Comparison of ENCODE assay signal across 7 cellular contexts in the genomic region with DNA sequence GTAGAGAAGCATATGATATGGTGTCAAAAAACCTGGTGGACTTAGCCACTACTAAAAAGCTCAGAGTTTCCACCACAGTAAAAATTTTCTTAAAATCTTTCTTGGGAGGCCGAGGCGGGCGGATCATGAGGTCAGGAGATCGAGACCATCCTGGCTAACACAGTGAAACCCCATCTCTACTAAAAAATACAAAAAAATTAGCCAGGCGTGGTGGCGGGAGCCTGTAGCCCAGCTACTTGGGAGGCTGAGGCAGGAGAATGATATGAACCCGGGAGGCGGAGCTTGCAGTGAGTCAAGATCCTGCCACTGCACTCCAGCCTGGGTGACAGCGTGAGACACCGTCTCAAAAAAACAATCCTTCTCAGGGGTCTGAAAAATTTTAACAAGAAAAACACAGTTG.
DNase-seq lines count a peak whose midpoint lies in the region; ATAC-seq, FAIRE-seq and TF ChIP-seq lines count a peak whose summit lies in the region.
"Not testable (repeated sequence)": the region's sequence is repeated elsewhere in the genome, so short reads cannot be mapped to it uniquely, and the experiment has no call there.

No MANE protein-coding gene starts in this region.

- peaks cover 37% of the 10 kb centered on the region for H4K20me1 ChIP-seq in KMS-11 (ENCODE audit: insufficient read depth)
- H4K20me1 ChIP-seq in OCI-LY7 (ENCODE audit: insufficient read depth, low read length); mammary epithelial cell (ENCODE audit: insufficient read depth, low read length); keratinocyte (ENCODE audit: control insufficient read depth, extremely low read depth, insufficient read depth, low read length): not testable (repeated sequence)

- H3K9me3 ChIP-seq in CD4-positive, CD25-positive, alpha-beta regulatory T cell (ENCODE audit: control insufficient read depth in 2 of 2, low read length in 2 of 2); OCI-LY7 (ENCODE audit: low read length); mammary epithelial cell (replicated peaks; ENCODE audit: insufficient read depth, low read length); keratinocyte (ENCODE audit: control insufficient read depth, low read depth, low read length): not testable (repeated sequence)

- peaks cover 62 to 86% (median 72%) of the 10 kb centered on the region in 4 donors for H3K4me1 Mint-ChIP-seq in CD4-positive, CD25-positive, alpha-beta regulatory T cell
- H3K4me1 Mint-ChIP-seq in activated CD4-positive, alpha-beta T cell treated with anti-CD3 and anti-CD28 coated beads, Interleukin-2, amount 10 ng/mL, durations not matched to agents 7 days and 5 days, result peaks cover 67% of the 10 kb centered on the region
- peaks cover 76% of the 10 kb centered on the region for H3K4me1 Mint-ChIP-seq in osteocyte (ENCODE audit: unreplicated experiment)

- H3K27me3 ChIP-seq in CD4-positive, CD25-positive, alpha-beta regulatory T cell (ENCODE audit: control insufficient read depth, insufficient read depth, low read length); KMS-11 (ENCODE audit: insufficient read depth, low read depth); mammary epithelial cell (ENCODE audit: insufficient read depth, low read length); keratinocyte (ENCODE audit: control insufficient read depth, extremely low read depth, insufficient read depth, low read length): not testable (repeated sequence)

- peak overlapping the region; percentile 77 for H3K27ac ChIP-seq in CD4-positive, CD25-positive, alpha-beta regulatory T cell (ENCODE audit: insufficient read depth, low read length, poor library complexity, severe bottlenecking)
- not testable (repeated sequence) for H3K27ac ChIP-seq in KMS-11; keratinocyte (ENCODE audit: control insufficient read depth, insufficient read depth, low read length)
- H3K27ac ChIP-seq in OCI-LY7 (ENCODE audit: low read depth, low read length, poor library complexity, severe bottlenecking) (peak overlapping the region; percentile 97), mammary epithelial cell (ENCODE audit: insufficient read depth, low read depth, low read length) (peak overlapping the region; percentile 37)

- H3K27ac Mint-ChIP-seq in CD4-positive, CD25-positive, alpha-beta regulatory T cell, result not testable (repeated sequence)
- H3K27ac Mint-ChIP-seq in activated CD4-positive, alpha-beta T cell treated with anti-CD3 and anti-CD28 coated beads, Interleukin-2, amount 10 ng/mL, durations not matched to agents 7 days and 5 days, result peak overlapping the region; percentile 32
- H3K27ac Mint-ChIP-seq in osteocyte (ENCODE audit: unreplicated experiment), result peak overlapping the region; percentile 50

- H3K36me3 ChIP-seq in CD4-positive, CD25-positive, alpha-beta regulatory T cell (ENCODE audit: control insufficient read depth, insufficient read depth, low read length); KMS-11 (ENCODE audit: insufficient read depth); mammary epithelial cell (ENCODE audit: insufficient read depth, low read length); keratinocyte (ENCODE audit: control insufficient read depth in 2 of 2, extremely low read depth in 1 of 2, insufficient read depth in 2 of 2, low read length in 2 of 2): not testable (repeated sequence)
- H3K36me3 ChIP-seq in OCI-LY7 (ENCODE audit: insufficient read depth, low read length), result peaks cover 12% of the 10 kb centered on the region

- not testable (repeated sequence) for H2AFZ ChIP-seq in KMS-11 (ENCODE audit: low read depth); OCI-LY7 (ENCODE audit: low read length); mammary epithelial cell (ENCODE audit: low read depth, low read length); keratinocyte (ENCODE audit: control insufficient read depth, low read length)

- H3K4me3 ChIP-seq in CD4-positive, CD25-positive, alpha-beta regulatory T cell (ENCODE audit: low read depth, low read length), result peak overlapping the region; percentile 78
- not testable (repeated sequence) for H3K4me3 ChIP-seq in KMS-11 (IDR thresholded peaks at IDR 0.05; ENCODE audit: insufficient read depth, low read depth, low read length); OCI-LY7 (ENCODE audit: low read depth, low read length, poor library complexity, severe bottlenecking)
- H3K4me3 ChIP-seq in mammary epithelial cell (replicated peaks in 1 of 3; ENCODE audit: insufficient read depth in 1 of 3, low read depth in 2 of 3, low read length in 3 of 3) (peak overlapping the region in 1 of 3 experiments; percentile 13), keratinocyte (ENCODE audit: control insufficient read depth in 2 of 3, extremely low read depth in 1 of 3, insufficient read depth in 2 of 3, low read depth in 1 of 3, low read length in 3 of 3) (peak overlapping the region in 1 of 3 experiments; percentile 24)

- CTCF ChIA-PET in OCI-LY7 (lab: Charles Lee; ENCODE audit: unreplicated experiment); mammary epithelial cell (lab: Charles Lee; ENCODE audit: low non-redundant PET): not testable (repeated sequence)
- CTCF ChIA-PET in activated CD4-positive, alpha-beta T cell treated with anti-CD3 and anti-CD28 coated beads, Interleukin-2, amount 10 ng/mL, durations not matched to agents 7 days and 5 days (lab: Charles Lee), result interaction anchor here (0.7 kb wide), 1 partner anchor 182 kb away, joined by 3 read pairs; no protein-coding TSS in a partner anchor

- FAIRE-seq in keratinocyte (lab: Jason Lieb, UNC), result not testable (repeated sequence)

- in situ Hi-C loops in mammary epithelial cell (cut with MboI; ENCODE audit: low sequenced_read_pairs in 2 of 2), result not testable (repeated sequence)

- H3K4me3 Mint-ChIP-seq in CD4-positive, CD25-positive, alpha-beta regulatory T cell, result peak overlapping the region in 1 of 4 donors; percentile 28
- not testable (repeated sequence) for H3K4me3 Mint-ChIP-seq in activated CD4-positive, alpha-beta T cell treated with anti-CD3 and anti-CD28 coated beads, Interleukin-2, amount 10 ng/mL, durations not matched to agents 7 days and 5 days; osteocyte (ENCODE audit: unreplicated experiment)

- not testable (repeated sequence) for H3K9me2 ChIP-seq in OCI-LY7 (ENCODE audit: insufficient read depth, low read length)

- not testable (repeated sequence) for H3K9me3 Mint-ChIP-seq in CD4-positive, CD25-positive, alpha-beta regulatory T cell; activated CD4-positive, alpha-beta T cell treated with anti-CD3 and anti-CD28 coated beads, Interleukin-2, amount 10 ng/mL, durations not matched to agents 7 days and 5 days; osteocyte (ENCODE audit: unreplicated experiment)

- intact Hi-C loops in OCI-LY7 (cut with micrococcal nuclease; ENCODE audit: unreplicated experiment), result loop anchor here (5.0 kb wide), 1 partner anchor 220 kb away; no protein-coding TSS in a partner anchor
- intact Hi-C loops in mammary epithelial cell (cut with micrococcal nuclease), result not testable (repeated sequence)

- not testable (repeated sequence) for DNase-seq in CD4-positive, CD25-positive, alpha-beta regulatory T cell; OCI-LY7 (ENCODE audit: low spot score); activated CD4-positive, alpha-beta T cell treated with anti-CD3 and anti-CD28 coated beads, Interleukin-2, amount 10 ng/mL, durations not matched to agents 7 days and 5 days; mammary epithelial cell; keratinocyte (ENCODE audit: low read depth, low spot score); osteocyte (ENCODE audit: extremely low spot score, unreplicated experiment)

- H3K9me1 ChIP-seq in keratinocyte (ENCODE audit: control insufficient read depth, extremely low read depth, insufficient read depth, low read length), result not testable (repeated sequence)

- peaks cover 80% of the 10 kb centered on the region for H3K79me2 ChIP-seq in KMS-11 (ENCODE audit: insufficient read depth, low read depth)
- H3K79me2 ChIP-seq in OCI-LY7 (ENCODE audit: insufficient read depth, low read depth, low read length), result peaks cover 100% of the 10 kb centered on the region
- H3K79me2 ChIP-seq in mammary epithelial cell (ENCODE audit: insufficient read depth, low read length), result peaks cover 94% of the 10 kb centered on the region
- peaks cover 88% of the 10 kb centered on the region for H3K79me2 ChIP-seq in keratinocyte (ENCODE audit: control insufficient read depth, insufficient read depth, low read length)

- TF ChIP-seq CTCF in KMS-11 (conservative IDR thresholded peaks at IDR 0.05; ENCODE audit: low read depth, low read length); OCI-LY7 (conservative IDR thresholded peaks at IDR 0.05; ENCODE audit: low read length); mammary epithelial cell (conservative IDR thresholded peaks at IDR 0.05 in 1 of 2, IDR thresholded peaks at IDR 0.05 in 1 of 2; ENCODE audit: extremely low read depth in 1 of 2, insufficient read depth in 1 of 2, low read depth in 1 of 2, low read length in 2 of 2); keratinocyte (optimal IDR thresholded peaks at IDR 0.05 in 1 of 3, IDR thresholded peaks at IDR 0.05 in 1 of 3, conservative IDR thresholded peaks at IDR 0.05 in 1 of 3; ENCODE audit: extremely low read depth in 1 of 3, insufficient read depth in 2 of 3, low read length in 3 of 3); osteocyte (IDR thresholded peaks at IDR 0.05): not testable (repeated sequence)

- ATAC-seq in CD4-positive, CD25-positive, alpha-beta regulatory T cell (ENCODE audit: low read depth in 2 of 2), result not testable (repeated sequence)

- 98% methylated on average over 10 of the region's 10 CpGs for WGBS in mammary epithelial cell (ENCODE audit: low coverage, missing lambda C conversion rate)

- H3K9ac ChIP-seq in KMS-11; mammary epithelial cell (ENCODE audit: insufficient read depth, low read length); keratinocyte (ENCODE audit: control insufficient read depth, extremely low read depth, insufficient read depth, low read length): not testable (repeated sequence)

- not testable (repeated sequence) for BruUV-seq in OCI-LY7 (replicated peaks; lab: Mats Ljungman, UMichigan); mammary epithelial cell (replicated peaks; lab: Mats Ljungman, UMichigan)

- H3K4me2 ChIP-seq in KMS-11, result peak overlapping the region; percentile 55
- H3K4me2 ChIP-seq in OCI-LY7 (ENCODE audit: low read length), result peak overlapping the region; percentile 80
- peak overlapping the region; percentile 61 for H3K4me2 ChIP-seq in mammary epithelial cell (ENCODE audit: insufficient read depth, low read depth, low read length)
- peak overlapping the region; percentile 9 for H3K4me2 ChIP-seq in keratinocyte (ENCODE audit: control insufficient read depth, extremely low read depth, insufficient read depth, low read depth, low read length)

- H3K27me3 Mint-ChIP-seq in CD4-positive, CD25-positive, alpha-beta regulatory T cell; activated CD4-positive, alpha-beta T cell treated with anti-CD3 and anti-CD28 coated beads, Interleukin-2, amount 10 ng/mL, durations not matched to agents 7 days and 5 days; osteocyte (ENCODE audit: unreplicated experiment): not testable (repeated sequence)

- peaks cover 91% of the 10 kb centered on the region for H3K4me1 ChIP-seq in CD4-positive, CD25-positive, alpha-beta regulatory T cell (ENCODE audit: control insufficient read depth, insufficient read depth, low read length, poor library complexity, severe bottlenecking)
- H3K4me1 ChIP-seq in KMS-11 (ENCODE audit: low read depth, poor library complexity, severe bottlenecking), result peaks cover 84% of the 10 kb centered on the region
- H3K4me1 ChIP-seq in OCI-LY7 (ENCODE audit: insufficient read depth, low read length, poor library complexity, severe bottlenecking), result peaks cover 98% of the 10 kb centered on the region
- peaks cover 32% of the 10 kb centered on the region for H3K4me1 ChIP-seq in mammary epithelial cell (ENCODE audit: insufficient read depth, low read length)
- H3K4me1 ChIP-seq in keratinocyte (ENCODE audit: control insufficient read depth, extremely low read depth, insufficient read depth, low read length), result peaks cover 36% of the 10 kb centered on the region

- dilution Hi-C loops in mammary epithelial cell (cut with HindIII; ENCODE audit: low sequenced_read_pairs); keratinocyte (cut with MboI; ENCODE audit: extremely low pct_ligation_motif_present, low sequenced_read_pairs): not testable (repeated sequence)

- not testable (repeated sequence) for H3K36me3 Mint-ChIP-seq in CD4-positive, CD25-positive, alpha-beta regulatory T cell; osteocyte (ENCODE audit: unreplicated experiment)
- H3K36me3 Mint-ChIP-seq in activated CD4-positive, alpha-beta T cell treated with anti-CD3 and anti-CD28 coated beads, Interleukin-2, amount 10 ng/mL, durations not matched to agents 7 days and 5 days (ENCODE audit: low read depth), result peaks cover 22% of the 10 kb centered on the region

- POLR2A ChIA-PET in OCI-LY7 (lab: Charles Lee), result interaction anchor here (0.7 to 6.5 kb wide), 13 partner anchors 11 to 243 kb away, joined by 3 to 48 read pairs (median 9); a partner anchor contains a TSS
- POLR2A ChIA-PET in activated CD4-positive, alpha-beta T cell treated with anti-CD3 and anti-CD28 coated beads, Interleukin-2, amount 10 ng/mL, durations not matched to agents 7 days and 5 days (lab: Charles Lee), result interaction anchor here (0.6 kb wide), 1 partner anchor 266 kb away, joined by 3 read pairs; no protein-coding TSS in a partner anchor

Comparison
In these comparisons a context has a peak if more than half of its experiments do, and no peak if none do; other contexts are left out.
1. H3K4me2 ChIP-seq: peak in every context shown above with its lines; median percentile 80 in OCI-LY7; 61 in mammary epithelial cell; 55 in KMS-11; 9 in keratinocyte.